In genomic region chr14:99201351-99202073, GRCh38 we compare ENCODE assay signal across 12 cellular contexts.
A peak's percentile ranks its signal among the peaks of the same experiment; 100 is the strongest.
DNase-seq lines count a peak whose midpoint lies in the region; ATAC-seq and TF ChIP-seq lines count a peak whose summit lies in the region.
"Had no signal": no experiment of that assay in that cellular context is flagged by ENCODE, and none has a peak within 500 bp of the region (broad histone marks: within the 10 kb centered on the region; RNA-seq: fewer than 3 reads in every experiment).

No MANE protein-coding gene starts in this region.

- H3K9me3 ChIP-seq in A673 (ENCODE audit: low read depth, low read length, poor library complexity, severe bottlenecking) (no peaks in the 10 kb centered on the region), thyroid gland (no peaks in the 10 kb centered on the region)
- H3K9me3 ChIP-seq in CD4-positive, alpha-beta memory T cell (ENCODE audit: control insufficient read depth in 1 of 2, low read length in 2 of 2): no peaks in the 10 kb centered on the region
- H3K9me3 ChIP-seq in effector memory CD4-positive, alpha-beta T cell (ENCODE audit: control insufficient read depth, low read length): no peaks in the 10 kb centered on the region

- CTCF ChIA-PET in A673 (lab: Charles Lee): interaction anchor here (0.5 kb wide), 1 partner anchor 24 kb away, joined by 3 read pairs; no protein-coding TSS in a partner anchor
- CTCF ChIA-PET in CD4-positive, alpha-beta memory T cell (lab: Charles Lee; ENCODE audit: partially characterized antibody): interaction anchor here (1.0 to 1.4 kb wide), 5 partner anchors 13 to 74 kb away, joined by 3 to 7 read pairs (median 4); no protein-coding TSS in a partner anchor
- CTCF ChIA-PET in WTC11 (lab: Charles Lee): interaction anchor here (0.7 to 1.9 kb wide), 4 partner anchors 13 to 32 kb away, joined by 3 to 9 read pairs (median 4); no protein-coding TSS in a partner anchor

- H3K4me1 ChIP-seq in A673 (ENCODE audit: insufficient read depth, low read length, poor library complexity, severe bottlenecking) (peaks cover 77% of the 10 kb centered on the region), thyroid gland (no peaks in the 10 kb centered on the region)
- peaks cover 100% of the 10 kb centered on the region for H3K4me1 ChIP-seq in CD4-positive, alpha-beta memory T cell (ENCODE audit: insufficient read depth, low read length)
- H3K4me1 ChIP-seq in effector memory CD4-positive, alpha-beta T cell (ENCODE audit: control insufficient read depth, insufficient read depth, low read length, poor library complexity, severe bottlenecking): peaks cover 94% of the 10 kb centered on the region

- H3K27me3 ChIP-seq in A673 (replicated peaks; ENCODE audit: insufficient read depth, low read depth, low read length, poor library complexity): no peaks in the 10 kb centered on the region
- no peaks in the 10 kb centered on the region for H3K27me3 ChIP-seq in CD4-positive, alpha-beta memory T cell (ENCODE audit: insufficient read depth, low read length)
- H3K27me3 ChIP-seq in effector memory CD4-positive, alpha-beta T cell (replicated peaks; ENCODE audit: control insufficient read depth, insufficient read depth, low read length, poor library complexity, severe bottlenecking): no peaks in the 10 kb centered on the region
- no peaks in the 10 kb centered on the region for H3K27me3 ChIP-seq in thyroid gland
- H3K27me3 ChIP-seq: hepatocyte had no signal

- intact Hi-C loops in A673 (cut with micrococcal nuclease; ENCODE audit: unreplicated experiment) (no loop called here), posterior vena cava (cut with DNase I) (no loop called here), thyroid gland (cut with DNase I) (no loop called here)
- intact Hi-C loops in CD4-positive, alpha-beta memory T cell (cut with micrococcal nuclease): loop anchor here (1.0 to 2.0 kb wide), 2 partner anchors 8 to 13 kb away; no protein-coding TSS in a partner anchor

- peak overlapping the region; percentile 71 to 85 (median 78) for H3K4me3 Mint-ChIP-seq in CD4-positive, alpha-beta memory T cell
- no peak overlapping the region for H3K4me3 Mint-ChIP-seq in WTC11
- H3K4me3 Mint-ChIP-seq: neural crest cell had no signal

- peaks cover 48 to 88% of the 10 kb centered on the region in 2 donors for H3K36me3 Mint-ChIP-seq in CD4-positive, alpha-beta memory T cell
- no peaks in the 10 kb centered on the region for H3K36me3 Mint-ChIP-seq in WTC11

- peaks cover 54% of the 10 kb centered on the region for H3K36me3 ChIP-seq in A673 (ENCODE audit: insufficient read depth, low read length, poor library complexity, severe bottlenecking)
- peaks cover 39% of the 10 kb centered on the region for H3K36me3 ChIP-seq in CD4-positive, alpha-beta memory T cell (ENCODE audit: insufficient read depth, low read length)
- peaks cover 42% of the 10 kb centered on the region for H3K36me3 ChIP-seq in effector memory CD4-positive, alpha-beta T cell (ENCODE audit: control insufficient read depth, insufficient read depth, low read length)
- H3K36me3 ChIP-seq in thyroid gland: no peaks in the 10 kb centered on the region

- no peak overlapping the region for H3K4me3 ChIP-seq in A673 (ENCODE audit: low read depth, low read length, poor library complexity, severe bottlenecking)
- peak overlapping the region in 1 of 2 donors; percentile 0 for H3K4me3 ChIP-seq in CD4-positive, alpha-beta memory T cell (ENCODE audit: low read length in 2 of 2)
- H3K4me3 ChIP-seq in effector memory CD4-positive, alpha-beta T cell (ENCODE audit: insufficient read depth, low read depth, low read length, poor library complexity, severe bottlenecking): no peak overlapping the region
- no peak overlapping the region for H3K4me3 ChIP-seq in thyroid gland (replicated peaks in 1 of 3)
- H3K4me3 ChIP-seq: hepatocyte had no signal

- TF ChIP-seq CTCF in A673 (conservative IDR thresholded peaks at IDR 0.05; ENCODE audit: low read depth, low read length): peak; percentile 35; the same call in 1 of the 2 replicates
- no peak for TF ChIP-seq CTCF in WTC11 (IDR thresholded peaks at IDR 0.05)
- TF ChIP-seq CTCF in thyroid gland (IDR thresholded peaks at IDR 0.05): no peak

- H3K27me3 Mint-ChIP-seq in CD4-positive, alpha-beta memory T cell: no peaks in the 10 kb centered on the region
- no peaks in the 10 kb centered on the region for H3K27me3 Mint-ChIP-seq in WTC11 (ENCODE audit: low read depth)

- 74 to 79% methylated on average over 10 of the region's 10 CpGs for WGBS in thyroid gland, 2 donors

- H3K27ac ChIP-seq in A673 (ENCODE audit: low read depth, low read length, poor library complexity, severe bottlenecking) (peak overlapping the region; percentile 48), thyroid gland (no peak overlapping the region)
- peak overlapping the region; percentile 70 for H3K27ac ChIP-seq in CD4-positive, alpha-beta memory T cell (ENCODE audit: low read depth, low read length)
- peak overlapping the region; percentile 88 for H3K27ac ChIP-seq in effector memory CD4-positive, alpha-beta T cell (ENCODE audit: insufficient read depth, low read length, poor library complexity, severe bottlenecking)
- H3K27ac ChIP-seq: hepatocyte had no signal

- peak; percentile 55 for DNase-seq in A673 (ENCODE audit: low spot score)
- no peak for DNase-seq in CD4-positive, alpha-beta memory T cell
- no peak for DNase-seq in WTC11 (ENCODE audit: low spot score)
- DNase-seq in effector memory CD4-positive, alpha-beta T cell: no peak
- no peak for DNase-seq in posterior vena cava (ENCODE audit: low spot score)
- DNase-seq in thyroid gland: no peak

- H3K4me1 Mint-ChIP-seq in CD4-positive, alpha-beta memory T cell: peaks cover 78 to 100% (median 98%) of the 10 kb centered on the region in 4 donors
- H3K4me1 Mint-ChIP-seq in WTC11: peaks cover 37% of the 10 kb centered on the region

- ATAC-seq in WTC11: peak; percentile 65
- ATAC-seq in HG02642 (IDR thresholded peaks at IDR 0.05; ENCODE audit: poor library complexity, unreplicated experiment): no peak
- ATAC-seq in GM21576 (IDR thresholded peaks at IDR 0.05; ENCODE audit: unreplicated experiment): no peak
- ATAC-seq: esophagus mucosa, HCT116 had no signal

- TF ChIP-seq POLR2A in thyroid gland (IDR thresholded peaks at IDR 0.05): no peak

- H3K9me3 Mint-ChIP-seq in CD4-positive, alpha-beta memory T cell: peaks cover 0 to 7% (median 0%) of the 10 kb centered on the region in 8 donors
- H3K9me3 Mint-ChIP-seq in WTC11: no peaks in the 10 kb centered on the region
- H3K9me3 Mint-ChIP-seq: neural crest cell had no signal

- BruUV-seq in A673 (replicated peaks; lab: Mats Ljungman, UMichigan): no TSS peak

- POLR2A ChIA-PET in A673 (lab: Charles Lee; ENCODE audit: low non-redundant PET): no interaction called here
- POLR2A ChIA-PET in CD4-positive, alpha-beta memory T cell (lab: Charles Lee; ENCODE audit: partially characterized antibody): interaction anchor here (1.1 to 87.2 kb wide), 6 partner anchors 8 to 1223 kb away, joined by 3 to 6015 read pairs (median 11); partner anchors contain the start of gene BCL11B
- POLR2A ChIA-PET in WTC11 (lab: Charles Lee): no interaction called here

- peak overlapping the region; percentile 93 to 96 (median 94) for H3K27ac Mint-ChIP-seq in CD4-positive, alpha-beta memory T cell
- H3K27ac Mint-ChIP-seq in WTC11: 0 out of 2 replicates have a peak overlapping the region, but pooled peaks have one; percentile 36

TF ChIP-seq in WTC11, 78 proteins besides CTCF, POLR2A, EP300 and RAD21:
- TF ChIP-seq ERG (CRISPR knock-in tag; IDR thresholded peaks at IDR 0.05): no peak
- TF ChIP-seq NR1H2 (CRISPR knock-in tag; IDR thresholded peaks at IDR 0.05): no peak
- TF ChIP-seq SMAD4 (CRISPR knock-in tag; IDR thresholded peaks at IDR 0.05): no peak
- no peak for TF ChIP-seq ZNF219 (CRISPR knock-in tag; IDR thresholded peaks at IDR 0.05; ENCODE audit: borderline replicate concordance)
- TF ChIP-seq ZNF423 (CRISPR knock-in tag; IDR thresholded peaks at IDR 0.05): no peak
- TF ChIP-seq, protein P1, sequence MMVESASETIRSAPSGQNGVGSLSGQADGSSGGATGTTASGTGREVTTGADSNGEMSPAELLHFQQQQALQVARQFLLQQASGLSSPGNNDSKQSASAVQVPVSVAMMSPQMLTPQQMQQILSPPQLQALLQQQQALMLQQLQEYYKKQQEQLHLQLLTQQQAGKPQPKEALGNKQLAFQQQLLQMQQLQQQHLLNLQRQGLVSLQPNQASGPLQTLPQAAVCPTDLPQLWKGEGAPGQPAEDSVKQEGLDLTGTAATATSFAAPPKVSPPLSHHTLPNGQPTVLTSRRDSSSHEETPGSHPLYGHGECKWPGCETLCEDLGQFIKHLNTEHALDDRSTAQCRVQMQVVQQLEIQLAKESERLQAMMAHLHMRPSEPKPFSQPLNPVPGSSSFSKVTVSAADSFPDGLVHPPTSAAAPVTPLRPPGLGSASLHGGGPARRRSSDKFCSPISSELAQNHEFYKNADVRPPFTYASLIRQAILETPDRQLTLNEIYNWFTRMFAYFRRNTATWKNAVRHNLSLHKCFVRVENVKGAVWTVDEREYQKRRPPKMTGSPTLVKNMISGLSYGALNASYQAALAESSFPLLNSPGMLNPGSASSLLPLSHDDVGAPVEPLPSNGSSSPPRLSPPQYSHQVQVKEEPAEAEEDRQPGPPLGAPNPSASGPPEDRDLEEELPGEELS (CRISPR knock-in tag; IDR thresholded peaks at IDR 0.05): no peak
- TF ChIP-seq NFYB (CRISPR knock-in tag; conservative IDR thresholded peaks at IDR 0.05; ENCODE audit: low read depth): no peak
- TF ChIP-seq, protein P2, sequence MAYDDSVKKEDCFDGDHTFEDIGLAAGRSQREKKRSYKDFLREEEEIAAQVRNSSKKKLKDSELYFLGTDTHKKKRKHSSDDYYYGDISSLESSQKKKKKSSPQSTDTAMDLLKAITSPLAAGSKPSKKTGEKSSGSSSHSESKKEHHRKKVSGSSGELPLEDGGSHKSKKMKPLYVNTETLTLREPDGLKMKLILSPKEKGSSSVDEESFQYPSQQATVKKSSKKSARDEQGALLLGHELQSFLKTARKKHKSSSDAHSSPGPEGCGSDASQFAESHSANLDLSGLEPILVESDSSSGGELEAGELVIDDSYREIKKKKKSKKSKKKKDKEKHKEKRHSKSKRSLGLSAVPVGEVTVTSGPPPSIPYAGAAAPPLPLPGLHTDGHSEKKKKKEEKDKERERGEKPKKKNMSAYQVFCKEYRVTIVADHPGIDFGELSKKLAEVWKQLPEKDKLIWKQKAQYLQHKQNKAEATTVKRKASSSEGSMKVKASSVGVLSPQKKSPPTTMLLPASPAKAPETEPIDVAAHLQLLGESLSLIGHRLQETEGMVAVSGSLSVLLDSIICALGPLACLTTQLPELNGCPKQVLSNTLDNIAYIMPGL (CRISPR knock-in tag; IDR thresholded peaks at IDR 0.05): no peak
TF ChIP-seq in WTC11: peak in this region for 0.

Comparison
In these comparisons a context has a peak if more than half of its experiments do, and no peak if none do; other contexts are left out.
1. H3K27ac ChIP-seq: peak in A673 (single experiment), CD4-positive, alpha-beta memory T cell (single experiment) and effector memory CD4-positive, alpha-beta T cell (single experiment); none in thyroid gland (0 of 3).